In genomic region chr4:70706516-70706915, GRCh38 we compare ENCODE assay signal across 9 cellular contexts. TPM values are rescaled to one million over a fixed set of nuclear protein-coding genes. Genes with fewer than 3 reads are reported as not detected.
DNase-seq lines count a peak whose midpoint lies in the region; ATAC-seq, FAIRE-seq and TF ChIP-seq lines count a peak whose summit lies in the region.
"Had no signal": no experiment of that assay in that cellular context is flagged by ENCODE, and none has a peak within 500 bp of the region (broad histone marks: within the 10 kb centered on the region; RNA-seq: fewer than 3 reads in every experiment).

No MANE protein-coding gene starts in this region.

- TF ChIP-seq POLR2A in endothelial cell of umbilical vein (IDR thresholded peaks at IDR 0.05; ENCODE audit: low read depth, low read length), result no peak

- H2AFZ ChIP-seq in OCI-LY7 (ENCODE audit: low read length) (no peak overlapping the region; the same call in 1 of the 2 replicates), endothelial cell of umbilical vein (ENCODE audit: low read depth, low read length) (peak overlapping the region; percentile 12), trophoblast cell (ENCODE audit: insufficient read depth, low read length, poor library complexity) (no peak overlapping the region)

- no peak overlapping the region for H3K14ac ChIP-seq in trophoblast cell (ENCODE audit: low read length)

- peaks cover 16% of the 10 kb centered on the region for H3K79me1 ChIP-seq in trophoblast cell (ENCODE audit: low read length)

- no peak for DNase-seq in OCI-LY7 (ENCODE audit: low spot score)
- peak; percentile 36 for DNase-seq in endothelial cell of umbilical vein (ENCODE audit: low read depth, low spot score)
- no peak for DNase-seq in trophoblast cell
- DNase-seq in head of caudate nucleus, result no peak
- no peak for DNase-seq in NCI-H2171 treated with DMSO at 0.1 percent for 48 hours (lab: John Stamatoyannopoulos, UW)
- DNase-seq: activated gamma-delta T cell treated with Interleukin-2 at 50 U/mL for 16 hours had no signal

- peak overlapping the region; percentile 90 for H3K4me3 ChIP-seq in DOHH2 (ENCODE audit: low read length)
- peak overlapping the region; percentile 90 for H3K4me3 ChIP-seq in OCI-LY7 (ENCODE audit: low read depth, low read length, poor library complexity, severe bottlenecking)
- peak overlapping the region in 1 of 3 experiments; percentile 89 for H3K4me3 ChIP-seq in endothelial cell of umbilical vein (replicated peaks in 1 of 3; ENCODE audit: insufficient read depth in 1 of 3, low read depth in 1 of 3, low read length in 3 of 3)
- H3K4me3 ChIP-seq in trophoblast cell (ENCODE audit: low read depth, low read length), result no peak overlapping the region

- H3K9me3 ChIP-seq in DOHH2 (ENCODE audit: control insufficient read depth, insufficient read depth, low read length), result no peaks in the 10 kb centered on the region
- H3K9me3 ChIP-seq in OCI-LY7 (ENCODE audit: low read length), result no peaks in the 10 kb centered on the region
- no peaks in the 10 kb centered on the region for H3K9me3 ChIP-seq in endothelial cell of umbilical vein (replicated peaks; ENCODE audit: control insufficient read depth, insufficient read depth, low read length)
- no peaks in the 10 kb centered on the region for H3K9me3 ChIP-seq in trophoblast cell (ENCODE audit: insufficient read depth, low read depth, low read length)

- no peak overlapping the region for H3K18ac ChIP-seq in trophoblast cell (ENCODE audit: low read length)

- H2BK12ac ChIP-seq in trophoblast cell (ENCODE audit: low read length), result no peak overlapping the region

- no peak overlapping the region for H3K23ac ChIP-seq in trophoblast cell (ENCODE audit: low read length)

- intact Hi-C loops in OCI-LY7 (cut with micrococcal nuclease; ENCODE audit: unreplicated experiment) (loop anchor here (5.0 kb wide), 1 partner anchor 286 kb away; the partner anchor contains the start of gene DCK), endothelial cell of umbilical vein (cut with micrococcal nuclease) (loop anchor here (1.0 to 5.0 kb wide), 2 partner anchors 71 to 105 kb away; no protein-coding TSS in a partner anchor), head of caudate nucleus (cut with DNase I) (loop anchor here (10.0 kb wide), 1 partner anchor 288 kb away; the partner anchor contains the start of gene DCK)

- H2BK120ac ChIP-seq in trophoblast cell (ENCODE audit: insufficient read depth, low read length, poor library complexity), result no peak overlapping the region

- no peak overlapping the region for H4K12ac ChIP-seq in trophoblast cell (ENCODE audit: low read depth, low read length)

- H3K79me2 ChIP-seq in DOHH2 (ENCODE audit: control insufficient read depth, low read length) (peaks cover 69% of the 10 kb centered on the region), OCI-LY7 (ENCODE audit: insufficient read depth, low read depth, low read length) (peaks cover 29% of the 10 kb centered on the region; the same call in 1 of the 2 replicates), endothelial cell of umbilical vein (ENCODE audit: control insufficient read depth, insufficient read depth, low read length) (peaks cover 39% of the 10 kb centered on the region), trophoblast cell (ENCODE audit: control insufficient read depth, insufficient read depth, low read length, poor library complexity) (peaks cover 11% of the 10 kb centered on the region)

- no peak for ATAC-seq in HG03139 (IDR thresholded peaks at IDR 0.05; ENCODE audit: unreplicated experiment)
- ATAC-seq in HG02885 (IDR thresholded peaks at IDR 0.05; ENCODE audit: poor library complexity, unreplicated experiment), result no peak

- H3K9ac ChIP-seq in endothelial cell of umbilical vein (replicated peaks; ENCODE audit: extremely low read depth, insufficient read depth, low read length), result peak overlapping the region; percentile 86
- no peak overlapping the region for H3K9ac ChIP-seq in trophoblast cell (ENCODE audit: low read length)

- no peak overlapping the region for H2BK5ac ChIP-seq in trophoblast cell (ENCODE audit: low read depth, low read length, poor library complexity)

- no peak for TF ChIP-seq CTCF in DOHH2 (IDR thresholded peaks at IDR 0.05; ENCODE audit: low read depth, low read length, poor library complexity, severe bottlenecking)
- TF ChIP-seq CTCF in OCI-LY7 (conservative IDR thresholded peaks at IDR 0.05; ENCODE audit: low read length), result no peak
- no peak for TF ChIP-seq CTCF in endothelial cell of umbilical vein (IDR thresholded peaks at IDR 0.05; ENCODE audit: extremely low read depth in 1 of 2, insufficient read depth in 1 of 2, low read depth in 1 of 2, low read length in 2 of 2)

- no peak overlapping the region for H4K8ac ChIP-seq in trophoblast cell (ENCODE audit: low read depth, low read length)

- peaks cover 3% of the 10 kb centered on the region for H3K9me1 ChIP-seq in endothelial cell of umbilical vein (replicated peaks; ENCODE audit: control insufficient read depth, extremely low read depth, insufficient read depth, low read length)

- no peak overlapping the region for H3K4ac ChIP-seq in trophoblast cell (ENCODE audit: low read depth, low read length)

- no peaks in the 10 kb centered on the region for H3K27me3 ChIP-seq in DOHH2 (ENCODE audit: control insufficient read depth, low read length)
- H3K27me3 ChIP-seq in endothelial cell of umbilical vein (ENCODE audit: control insufficient read depth in 2 of 2, insufficient read depth in 2 of 2, low read length in 2 of 2), result no peaks in the 10 kb centered on the region
- no peaks in the 10 kb centered on the region for H3K27me3 ChIP-seq in trophoblast cell (ENCODE audit: insufficient read depth, low read length)

- no peaks in the 10 kb centered on the region for H3K9me2 ChIP-seq in DOHH2 (replicated peaks; ENCODE audit: control insufficient read depth, low read length)
- H3K9me2 ChIP-seq in OCI-LY7 (ENCODE audit: insufficient read depth, low read length), result no peaks in the 10 kb centered on the region

- H3K27ac ChIP-seq in DOHH2 (ENCODE audit: low read depth, low read length), result peak overlapping the region; percentile 95
- H3K27ac ChIP-seq in OCI-LY7 (ENCODE audit: low read depth, low read length, poor library complexity, severe bottlenecking), result no peak overlapping the region
- H3K27ac ChIP-seq in endothelial cell of umbilical vein (ENCODE audit: insufficient read depth, low read depth, low read length), result no peak overlapping the region
- peak overlapping the region; percentile 7 for H3K27ac ChIP-seq in trophoblast cell (ENCODE audit: low read depth, low read length)

- H3K36me3 ChIP-seq in DOHH2 (ENCODE audit: control insufficient read depth, low read length) (peaks cover 19% of the 10 kb centered on the region; the same call in 1 of the 2 replicates), OCI-LY7 (ENCODE audit: insufficient read depth, low read length) (no peaks in the 10 kb centered on the region), endothelial cell of umbilical vein (ENCODE audit: control insufficient read depth in 2 of 2, extremely low read depth in 1 of 2, insufficient read depth in 2 of 2, low read length in 2 of 2) (no peaks in the 10 kb centered on the region), trophoblast cell (ENCODE audit: control insufficient read depth in 1 of 2, insufficient read depth in 2 of 2, low read length in 2 of 2) (no peaks in the 10 kb centered on the region)

- H3K4me2 ChIP-seq in DOHH2 (ENCODE audit: low read length), result peak overlapping the region; percentile 98
- peak overlapping the region; percentile 89 for H3K4me2 ChIP-seq in OCI-LY7 (ENCODE audit: low read length)
- H3K4me2 ChIP-seq in endothelial cell of umbilical vein (ENCODE audit: insufficient read depth, low read length), result peak overlapping the region; percentile 95
- peak overlapping the region; percentile 95 for H3K4me2 ChIP-seq in trophoblast cell (ENCODE audit: low read length)

- CTCF ChIA-PET in OCI-LY7 (lab: Charles Lee; ENCODE audit: unreplicated experiment), result interaction anchor here (0.5 to 3.9 kb wide), 4 partner anchors 17 to 250 kb away, joined by 3 to 18 read pairs (median 3); no protein-coding TSS in a partner anchor
- CTCF ChIA-PET in endothelial cell of umbilical vein (lab: Charles Lee), result interaction anchor here (0.7 to 4.2 kb wide), 7 partner anchors 9 to 303 kb away, joined by 3 to 25 read pairs (median 4); partner anchors contain the start of gene RUFY3

- POLR2A ChIA-PET in OCI-LY7 (lab: Charles Lee) (interaction anchor here (0.6 to 9.7 kb wide), 20 partner anchors 10 to 250 kb away, joined by 3 to 127 read pairs (median 4); partner anchors contain the start of genes JCHAIN and UTP3), endothelial cell of umbilical vein (lab: Charles Lee) (interaction anchor here (0.9 kb wide), 1 partner anchor 28 kb away, joined by 3 read pairs; no protein-coding TSS in a partner anchor)

- no CpG with 5 or more reads among the region's 1 CpG for WGBS in trophoblast cell (ENCODE audit: extremely low coverage, insufficient coverage, insufficient read length)

- dilution Hi-C loops in endothelial cell of umbilical vein (cut with MboI; ENCODE audit: extremely low pct_ligation_motif_present, low sequenced_read_pairs), result no loop called here

- H3K4me1 ChIP-seq in DOHH2 (ENCODE audit: control insufficient read depth, low read length) (peaks cover 70% of the 10 kb centered on the region), OCI-LY7 (ENCODE audit: insufficient read depth, low read length, poor library complexity, severe bottlenecking) (peaks cover 42% of the 10 kb centered on the region), endothelial cell of umbilical vein (ENCODE audit: control insufficient read depth, extremely low read depth, insufficient read depth, low read length) (peaks cover 23% of the 10 kb centered on the region), trophoblast cell (ENCODE audit: control insufficient read depth in 1 of 2, insufficient read depth in 2 of 2, low read length in 2 of 2) (peaks cover 0 to 6% of the 10 kb centered on the region in 2 experiments)

- H2AK5ac ChIP-seq in trophoblast cell (ENCODE audit: low read length), result no peak overlapping the region

- peaks cover 18% of the 10 kb centered on the region for H3F3A ChIP-seq in DOHH2 (ENCODE audit: control insufficient read depth, insufficient read depth)

- H4K20me1 ChIP-seq in DOHH2 (ENCODE audit: control insufficient read depth, insufficient read depth, low read depth, low read length) (no peaks in the 10 kb centered on the region), OCI-LY7 (ENCODE audit: insufficient read depth, low read length) (no peaks in the 10 kb centered on the region), endothelial cell of umbilical vein (replicated peaks; ENCODE audit: control insufficient read depth, extremely low read depth, insufficient read depth, low read length) (no peaks in the 10 kb centered on the region)

- BruUV-seq in OCI-LY7 (replicated peaks; lab: Mats Ljungman, UMichigan) (no TSS peak), endothelial cell of umbilical vein (replicated peaks; lab: Mats Ljungman, UMichigan) (no TSS peak)

- H4K91ac ChIP-seq in trophoblast cell (ENCODE audit: low read depth, low read length), result no peak overlapping the region

- FAIRE-seq in endothelial cell of umbilical vein (lab: Jason Lieb, UNC), result no peak

RNA-seq across cellular contexts. Expression of gene RUFY3, which starts 15.2 kb away (rescaled TPM):
- total RNA-seq in OCI-LY7 (2014; rRNA removed; shearing (Covaris generic)), result 36.4 and 38.2 TPM in 2 replicates
- total RNA-seq in OCI-LY7 (2022), result 42.6 and 52.2 TPM in 2 replicates
- 42.4 and 52.8 TPM in 2 replicates for total RNA-seq in endothelial cell of umbilical vein
- 8.5 and 10.0 TPM in 2 replicates for polyA plus RNA-seq in endothelial cell of umbilical vein
- polyA plus RNA-seq in endothelial cell of umbilical vein (2011; cell fraction: cytosol; rRNA removed), result 9.2 and 9.3 TPM in 2 replicates
- 70.9 and 78.9 TPM in 2 replicates for polyA plus RNA-seq in endothelial cell of umbilical vein (2011; cell fraction: nucleus; rRNA removed)
- 17.6 and 20.0 TPM in 2 replicates for polyA plus RNA-seq in endothelial cell of umbilical vein (2012)
- polyA minus RNA-seq in endothelial cell of umbilical vein, result 20.2 and 25.3 TPM in 2 replicates
- 4.5 TPM for polyA minus RNA-seq in endothelial cell of umbilical vein (2011; cell fraction: cytosol; rRNA and poly(A)+ RNA removed)
- 54.9 and 71.0 TPM in 2 replicates for polyA minus RNA-seq in endothelial cell of umbilical vein (2011; cell fraction: nucleus; rRNA and poly(A)+ RNA removed)
- 22.8 and 24.6 TPM in 2 replicates for polyA plus RNA-seq in trophoblast cell (2013)

RNA-seq across cellular contexts. Expression of gene UTP3, which starts 18.2 kb away (rescaled TPM):
- total RNA-seq in OCI-LY7 (2014; rRNA removed; shearing (Covaris generic)), result 34.0 and 51.5 TPM in 2 replicates
- total RNA-seq in OCI-LY7 (2022) (54.8 and 57.8 TPM in 2 replicates), endothelial cell of umbilical vein (32.8 and 34.7 TPM in 2 replicates)
- polyA plus RNA-seq in endothelial cell of umbilical vein, result 6.2 and 8.7 TPM in 2 replicates
- polyA plus RNA-seq in endothelial cell of umbilical vein (2011; cell fraction: cytosol; rRNA removed), result 20.2 and 21.0 TPM in 2 replicates
- polyA plus RNA-seq in endothelial cell of umbilical vein (2011; cell fraction: nucleus; rRNA removed), result 9.2 and 12.2 TPM in 2 replicates
- 26.3 and 38.0 TPM in 2 replicates for polyA plus RNA-seq in endothelial cell of umbilical vein (2012)
- 6.0 and 7.3 TPM in 2 replicates for polyA minus RNA-seq in endothelial cell of umbilical vein
- 3.7 TPM for polyA minus RNA-seq in endothelial cell of umbilical vein (2011; cell fraction: cytosol; rRNA and poly(A)+ RNA removed)
- 4.6 and 4.8 TPM in 2 replicates for polyA minus RNA-seq in endothelial cell of umbilical vein (2011; cell fraction: nucleus; rRNA and poly(A)+ RNA removed)
- 26.5 and 27.7 TPM in 2 replicates for polyA plus RNA-seq in trophoblast cell (2013)

RNA-seq across cellular contexts. Expression of gene JCHAIN, which starts 40.2 kb away (rescaled TPM):
- total RNA-seq in OCI-LY7 (2014; rRNA removed; shearing (Covaris generic)), result 1,460 and 1,542 TPM in 2 replicates
- total RNA-seq in OCI-LY7 (2022) (1,325 and 1,492 TPM in 2 replicates), endothelial cell of umbilical vein (not detected in 2 replicates)
- polyA plus RNA-seq in endothelial cell of umbilical vein, result not detected in 2 replicates
- not detected in 2 replicates for polyA plus RNA-seq in endothelial cell of umbilical vein (2011; cell fraction: cytosol; rRNA removed)
- not detected in 2 replicates for polyA plus RNA-seq in endothelial cell of umbilical vein (2011; cell fraction: nucleus; rRNA removed)
- polyA plus RNA-seq in endothelial cell of umbilical vein (2012), result not detected in 2 replicates
- polyA minus RNA-seq in endothelial cell of umbilical vein, result not detected in 2 replicates
- polyA minus RNA-seq in endothelial cell of umbilical vein (2011; cell fraction: cytosol; rRNA and poly(A)+ RNA removed), result not detected
- not detected in 2 replicates for polyA minus RNA-seq in endothelial cell of umbilical vein (2011; cell fraction: nucleus; rRNA and poly(A)+ RNA removed)
- polyA plus RNA-seq in trophoblast cell (2013), result not detected in 2 replicates

Comparison
In these comparisons a context has a peak if more than half of its experiments do, and no peak if none do; other contexts are left out.
1. H3K27ac ChIP-seq: peak in DOHH2 (single experiment) and trophoblast cell (single experiment); none in OCI-LY7 (single experiment) and endothelial cell of umbilical vein (single experiment).
2. RNA of gene JCHAIN, which starts 40.2 kb away (total RNA-seq): 1,325 to 1,542 TPM in OCI-LY7; not detected in endothelial cell of umbilical vein; every median in the first group is over 1,000 times any median in the second.
3. Peak in every context shown above with its lines, with median percentiles within 50 percentile points of each other: H3K4me2 ChIP-seq.